ENCODE assay signal across 12 cellular contexts in genomic region chr12:92218394-92219077, GRCh38.
A peak's percentile ranks its signal among the peaks of the same experiment; 100 is the strongest.
DNase-seq lines count a peak whose midpoint lies in the region; ATAC-seq lines count a peak whose summit lies in the region.
"Had no signal": no experiment of that assay in that cellular context is flagged by ENCODE, and none has a peak within 500 bp of the region (broad histone marks: within the 10 kb centered on the region; RNA-seq: fewer than 3 reads in every experiment).

No MANE protein-coding gene starts in this region.

- no peak for DNase-seq in activated T-cell treated with anti-CD3 and anti-CD28 coated beads, Interleukin-2, amount 50 U/mL, for 24 hours
- DNase-seq in activated T-cell treated with anti-CD3 and anti-CD28 coated beads, Interleukin-2, amount 50 U/mL, for 48 hours: no peak
- DNase-seq in stimulated activated naive B cell treated with anti-CD40 and anti-IgM and Interleukin-4, amounts not matched to agents 10 μg/mL and 1 μg/mL and 100 μg/mL, for 72 hours: no peak
- DNase-seq in NCI-H2227 treated with DMSO at 0.1 percent for 48 hours (lab: John Stamatoyannopoulos, UW) (no peak), OCI-M2 (lab: John Stamatoyannopoulos, UW; ENCODE audit: unreplicated experiment) (no peak)
- DNase-seq: amniotic stem cell, mesendoderm, NCI-H1930, NCI-H526 treated with DMSO at 0.1 percent for 48 hours had no signal

- H3K27me3 Mint-ChIP-seq in activated T-cell treated with anti-CD3 and anti-CD28 coated beads, Interleukin-2, amount 50 U/mL, for 24 hours: no peaks in the 10 kb centered on the region
- no peaks in the 10 kb centered on the region for H3K27me3 Mint-ChIP-seq in activated naive CD8-positive, alpha-beta T cell
- no peaks in the 10 kb centered on the region for H3K27me3 Mint-ChIP-seq in stimulated activated naive B cell treated with anti-CD40 and anti-IgM and Interleukin-4, amounts not matched to agents 10 μg/mL and 1 μg/mL and 100 μg/mL, for 72 hours

- no peaks in the 10 kb centered on the region for H3K36me3 Mint-ChIP-seq in activated T-cell treated with anti-CD3 and anti-CD28 coated beads, Interleukin-2, amount 50 U/mL, for 24 hours (ENCODE audit: low read depth)
- H3K36me3 Mint-ChIP-seq in activated naive CD8-positive, alpha-beta T cell: peaks cover 13% of the 10 kb centered on the region
- H3K36me3 Mint-ChIP-seq in stimulated activated naive B cell treated with anti-CD40 and anti-IgM and Interleukin-4, amounts not matched to agents 10 μg/mL and 1 μg/mL and 100 μg/mL, for 72 hours: peaks cover 0 to 3% of the 10 kb centered on the region in 2 donors

- peak overlapping the region; percentile 88 for H3K27ac Mint-ChIP-seq in activated T-cell treated with anti-CD3 and anti-CD28 coated beads, Interleukin-2, amount 50 U/mL, for 24 hours
- peak overlapping the region; percentile 87 for H3K27ac Mint-ChIP-seq in activated naive CD8-positive, alpha-beta T cell
- H3K27ac Mint-ChIP-seq in stimulated activated naive B cell treated with anti-CD40 and anti-IgM and Interleukin-4, amounts not matched to agents 10 μg/mL and 1 μg/mL and 100 μg/mL, for 72 hours: peak overlapping the region; percentile 33

- peak overlapping the region; percentile 23 for H3K4me3 Mint-ChIP-seq in activated T-cell treated with anti-CD3 and anti-CD28 coated beads, Interleukin-2, amount 50 U/mL, for 24 hours
- H3K4me3 Mint-ChIP-seq in activated naive CD8-positive, alpha-beta T cell: peak overlapping the region; percentile 14
- no peak overlapping the region for H3K4me3 Mint-ChIP-seq in stimulated activated naive B cell treated with anti-CD40 and anti-IgM and Interleukin-4, amounts not matched to agents 10 μg/mL and 1 μg/mL and 100 μg/mL, for 72 hours

- H3K4me1 Mint-ChIP-seq in activated T-cell treated with anti-CD3 and anti-CD28 coated beads, Interleukin-2, amount 50 U/mL, for 24 hours (ENCODE audit: low read depth): peaks cover 29% of the 10 kb centered on the region
- peaks cover 28% of the 10 kb centered on the region for H3K4me1 Mint-ChIP-seq in activated naive CD8-positive, alpha-beta T cell (ENCODE audit: low read depth)
- H3K4me1 Mint-ChIP-seq in stimulated activated naive B cell treated with anti-CD40 and anti-IgM and Interleukin-4, amounts not matched to agents 10 μg/mL and 1 μg/mL and 100 μg/mL, for 72 hours: peaks cover 23 to 33% of the 10 kb centered on the region in 2 donors

- H3K9me3 Mint-ChIP-seq in activated T-cell treated with anti-CD3 and anti-CD28 coated beads, Interleukin-2, amount 50 U/mL, for 24 hours: no peaks in the 10 kb centered on the region
- peaks cover 7% of the 10 kb centered on the region for H3K9me3 Mint-ChIP-seq in activated naive CD8-positive, alpha-beta T cell (ENCODE audit: low read depth)
- H3K9me3 Mint-ChIP-seq in stimulated activated naive B cell treated with anti-CD40 and anti-IgM and Interleukin-4, amounts not matched to agents 10 μg/mL and 1 μg/mL and 100 μg/mL, for 72 hours: peaks cover 0 to 2% of the 10 kb centered on the region in 2 donors

- ATAC-seq in HG03378 (IDR thresholded peaks at IDR 0.05; ENCODE audit: unreplicated experiment): peak; percentile 72
- peak; percentile 59 to 68 for ATAC-seq in stimulated activated naive B cell treated with anti-CD40 and anti-IgM and Interleukin-4, amounts not matched to agents 10 μg/mL and 1 μg/mL and 100 μg/mL, for 72 hours (replicated peaks)
- no peak for ATAC-seq in HG02840 (IDR thresholded peaks at IDR 0.05; ENCODE audit: low FRiP score, unreplicated experiment)

Comparison
In these comparisons a context has a peak if more than half of its experiments do, and no peak if none do; other contexts are left out.
1. H3K27ac Mint-ChIP-seq: peak in every context shown above with its lines; median percentile 88 in activated T-cell treated with anti-CD3 and anti-CD28 coated beads, Interleukin-2, amount 50 U/mL, for 24 hours; 87 in activated naive CD8-positive, alpha-beta T cell; 33 in stimulated activated naive B cell treated with anti-CD40 and anti-IgM and Interleukin-4, amounts not matched to agents 10 μg/mL and 1 μg/mL and 100 μg/mL, for 72 hours.
2. H3K4me3 Mint-ChIP-seq: peak in activated T-cell treated with anti-CD3 and anti-CD28 coated beads, Interleukin-2, amount 50 U/mL, for 24 hours (single experiment) and activated naive CD8-positive, alpha-beta T cell (single experiment); none in stimulated activated naive B cell treated with anti-CD40 and anti-IgM and Interleukin-4, amounts not matched to agents 10 μg/mL and 1 μg/mL and 100 μg/mL, for 72 hours (0 of 2).